In genomic region chr2:150485871-150486538, GRCh38 we compare ENCODE assay signal across 8 cellular contexts. TPM values are rescaled to one million over a fixed set of nuclear protein-coding genes. Genes with fewer than 3 reads are reported as not detected.
A peak's percentile ranks its signal among the peaks of the same experiment; 100 is the strongest.
DNase-seq lines count a peak whose midpoint lies in the region; ATAC-seq, FAIRE-seq and TF ChIP-seq lines count a peak whose summit lies in the region.

No MANE protein-coding gene starts in this region.

- ATAC-seq in GM18498 (IDR thresholded peaks at IDR 0.05; ENCODE audit: unreplicated experiment): no peak

- POLR2A ChIA-PET in MCF 10A (lab: Yijun Ruan, JAX): interaction anchor here (0.6 to 9.4 kb wide), 52 partner anchors 8 to 900 kb away, joined by 3 to 81 read pairs (median 5); partner anchors contain the start of gene MMADHC

- intact Hi-C loops in MCF 10A (cut with micrococcal nuclease): loop anchor here (2.0 to 10.0 kb wide), 7 partner anchors 101 to 753 kb away; no protein-coding TSS in a partner anchor

- H3K36me3 ChIP-seq in smooth muscle cell (ENCODE audit: low read depth) (no peaks in the 10 kb centered on the region), HAP-1 (replicated peaks) (no peaks in the 10 kb centered on the region)

- DNase-seq in GM12892 (ENCODE audit: insufficient read length) (peak; percentile 11), NCI-H2171 treated with DMSO at 0.1 percent for 48 hours (lab: John Stamatoyannopoulos, UW) (peak; percentile 81), MCF 10A (ENCODE audit: unreplicated experiment) (peak; percentile 87), iPS-NIHi7 (ENCODE audit: extremely low spot score) (peak; percentile 57), smooth muscle cell (lab: John Stamatoyannopoulos, UW; ENCODE audit: unreplicated experiment) (peak; percentile 46), HAP-1 (ENCODE audit: low spot score in 2 of 2) (no peak)
- no peak for DNase-seq in stimulated activated CD4-positive, alpha-beta T cell treated with anti-CD3 and anti-CD28 coated beads, Interleukin-12 subunit alpha, Interleukin-12 subunit beta, amount 100 ng/mL, for 4 hours

- CTCF ChIA-PET in MCF 10A (lab: Yijun Ruan, JAX): interaction anchor here (0.6 to 2.2 kb wide), 6 partner anchors 14 to 769 kb away, joined by 3 to 20 read pairs (median 4); no protein-coding TSS in a partner anchor

- H3K36me3 Mint-ChIP-seq in MCF 10A (ENCODE audit: insufficient read depth, unreplicated experiment): peaks cover 56% of the 10 kb centered on the region

- in situ Hi-C loops in HAP-1 (cut with MboI; ENCODE audit: low sequenced_read_pairs): loop anchor here (10.0 kb wide), 1 partner anchor 881 kb away; no protein-coding TSS in a partner anchor

- peaks cover 21% of the 10 kb centered on the region for H3K4me1 Mint-ChIP-seq in MCF 10A (ENCODE audit: insufficient read depth, unreplicated experiment)

- H3K9me3 Mint-ChIP-seq in MCF 10A (ENCODE audit: unreplicated experiment): no peaks in the 10 kb centered on the region

- TF ChIP-seq CTCF in MCF 10A (IDR thresholded peaks at IDR 0.05; ENCODE audit: unreplicated experiment) (no peak), smooth muscle cell (IDR thresholded peaks at IDR 0.05; ENCODE audit: borderline replicate concordance, insufficient read depth, poor library complexity, severe bottlenecking) (no peak)

- peaks cover 1% of the 10 kb centered on the region for H3F3A ChIP-seq in smooth muscle cell (ENCODE audit: low read depth)

- H3K9ac ChIP-seq in smooth muscle cell (ENCODE audit: low read depth): peak overlapping the region; percentile 97

- WGBS in smooth muscle cell (ENCODE audit: low lambda C conversion rate): 1% methylated on average over 40 of the region's 62 CpGs

- BruUV-seq in MCF 10A (replicated peaks; lab: Mats Ljungman, UMichigan): no TSS peak

- no peak for FAIRE-seq in GM12892 (lab: Jason Lieb, UNC)

- no peak for TF ChIP-seq POLR2A in GM12892 (IDR thresholded peaks at IDR 0.05; ENCODE audit: low read depth, low read length)

- H3K4me1 ChIP-seq in smooth muscle cell (ENCODE audit: low read depth): peaks cover 10% of the 10 kb centered on the region
- H3K4me1 ChIP-seq in HAP-1: peaks cover 25% of the 10 kb centered on the region

- H3K4me3 ChIP-seq in smooth muscle cell (peak overlapping the region; percentile 97), HAP-1 (no peak overlapping the region)

- peak overlapping the region; percentile 89 for H3K4me2 ChIP-seq in smooth muscle cell

- H3K9me3 ChIP-seq in smooth muscle cell (replicated peaks; ENCODE audit: low read depth) (no peaks in the 10 kb centered on the region), HAP-1 (no peaks in the 10 kb centered on the region)

- no peak overlapping the region for H2AFZ ChIP-seq in smooth muscle cell (ENCODE audit: low read depth)

- peak overlapping the region; percentile 98 for H3K4me3 Mint-ChIP-seq in MCF 10A (ENCODE audit: unreplicated experiment)

- no peaks in the 10 kb centered on the region for H3K27me3 ChIP-seq in smooth muscle cell (ENCODE audit: low read depth)
- no peaks in the 10 kb centered on the region for H3K27me3 ChIP-seq in HAP-1 (ENCODE audit: low read depth)

- H3K79me2 ChIP-seq in smooth muscle cell (ENCODE audit: low read depth): peaks cover 64% of the 10 kb centered on the region

- no peaks in the 10 kb centered on the region for H3K27me3 Mint-ChIP-seq in MCF 10A (ENCODE audit: insufficient read depth, unreplicated experiment)

- H3K27ac Mint-ChIP-seq in MCF 10A (ENCODE audit: low read depth, unreplicated experiment): peak overlapping the region; percentile 97

- H4K20me1 ChIP-seq in smooth muscle cell (ENCODE audit: low read depth): peaks cover 63% of the 10 kb centered on the region

- peak overlapping the region; percentile 94 for H3K27ac ChIP-seq in smooth muscle cell (ENCODE audit: low read depth)

RNA-seq across cellular contexts. Expression of gene RND3, which starts 1.5 kb away (rescaled TPM):
- 0.38 TPM for polyA plus RNA-seq in GM12892 (2012; ENCODE audit: missing spikeins)
- total RNA-seq in MCF 10A (2022): 158 and 182 TPM in 2 replicates
- 256 and 320 TPM in 2 replicates for total RNA-seq in smooth muscle cell
- polyA plus RNA-seq in smooth muscle cell: 125 and 163 TPM in 2 replicates

Comparison
In these comparisons a context has a peak if more than half of its experiments do, and no peak if none do; other contexts are left out.
1. DNase-seq: peak in GM12892 (single experiment), NCI-H2171 treated with DMSO at 0.1 percent for 48 hours (single experiment), MCF 10A (single experiment), iPS-NIHi7 (single experiment) and smooth muscle cell (single experiment); none in stimulated activated CD4-positive, alpha-beta T cell treated with anti-CD3 and anti-CD28 coated beads, Interleukin-12 subunit alpha, Interleukin-12 subunit beta, amount 100 ng/mL, for 4 hours (single experiment) and HAP-1 (0 of 2).